25 cellular contexts compared by ENCODE assay signal in genomic region chr5:171762016-171762415, GRCh38. TPM values are rescaled to one million over a fixed set of nuclear protein-coding genes. Genes with fewer than 3 reads are reported as not detected.
"Had no signal": no experiment of that assay in that cellular context is flagged by ENCODE, and none has a peak within 500 bp of the region (broad histone marks: within the 10 kb centered on the region; RNA-seq: fewer than 3 reads in every experiment).

No MANE protein-coding gene starts in this region.

- H3K36me3 ChIP-seq: breast epithelium, MG63, Peyer's patch, SJSA1 had no signal

- H3K27ac ChIP-seq: breast epithelium, Peyer's patch, SJSA1 had no signal

- ATAC-seq: activated CD4-positive, CD25-positive, alpha-beta regulatory T cell treated with anti-CD3 and anti-CD28 coated beads, Interleukin-2, amount 50 U/mL, for 24 hours; activated CD8-positive, alpha-beta T cell treated with anti-CD3 and anti-CD28 coated beads for 36 hours; activated T-cell treated with anti-CD3 and anti-CD28 coated beads, Interleukin-2, amount 50 U/mL, for 72 hours; SK-N-SH treated with all-trans-retinoic acid at 6 μM for 48 hours had no signal

- DNase-seq: activated CD4-positive, alpha-beta T cell treated with anti-CD3 and anti-CD28 coated beads for 4 hours; activated CD8-positive, alpha-beta memory T cell treated with anti-CD3 and anti-CD28 coated beads, Interleukin-2, amount 50 U/mL, for 4 hours; activated CD8-positive, alpha-beta T cell treated with anti-CD3 and anti-CD28 coated beads for 36 hours; activated naive CD4-positive, alpha-beta T cell treated with anti-CD3 and anti-CD28 coated beads, Interleukin-2, amount 50 U/mL, for 16 hours; activated naive CD8-positive, alpha-beta T cell treated with anti-CD3 and anti-CD28 coated beads, Interleukin-2, amount 10 ng/mL, durations not matched to agents 7 days and 5 days; activated T-cell treated with anti-CD3 and anti-CD28 coated beads, Interleukin-2, amount 50 U/mL, for 72 hours; aorta; caudate nucleus; MG63; MV-4-11; NCI-H1092 treated with DMSO at 0.1 percent for 48 hours; NCI-H1436; NCI-H1694 treated with DMSO at 0.1 percent for 48 hours; NCI-H2029 treated with DMSO at 0.1 percent for 48 hours; NCI-H510A treated with DMSO at 0.1 percent for 48 hours; NCI-H69; NK-92 treated with Interleukin-12 subunit alpha and Interleukin-12 subunit beta, amount 100 ng/mL, for 24 hours; Peyer's patch; SHP77; SW 1271 had no signal

- H3K9me3 ChIP-seq: Peyer's patch, SJSA1 had no signal

- H3K27me3 ChIP-seq: breast epithelium, MG63, Peyer's patch, SJSA1 had no signal

- H3K4me3 ChIP-seq: breast epithelium, MG63, Peyer's patch, SJSA1 had no signal

- H3K4me1 ChIP-seq: breast epithelium, Peyer's patch had no signal

RNA-seq across cellular contexts. Expression of gene SMIM23, which starts 23.6 kb away (rescaled TPM):
- total RNA-seq: activated CD8-positive, alpha-beta T cell treated with anti-CD3 and anti-CD28 coated beads for 36 hours; activated naive CD8-positive, alpha-beta T cell treated with anti-CD3 and anti-CD28 coated beads, Interleukin-2, amount 10 ng/mL, durations not matched to agents 7 days and 5 days; activated T-cell treated with anti-CD3 and anti-CD28 coated beads, Interleukin-2, amount 50 U/mL, for 72 hours; aorta; breast epithelium; Peyer's patch; SJSA1; T-helper 1 cell treated with Interleukin-12 subunit alpha and Interleukin-12 subunit beta and Interleukin-4 antibody, amounts not matched to agents 30 ng/mL and 1 ng/mL, for 36 hours had no signal
- polyA plus RNA-seq: aorta had no signal
